17 cellular contexts compared by ENCODE assay signal in genomic region chr2:214765180-214765579, GRCh38. TPM values are rescaled to one million over a fixed set of nuclear protein-coding genes. Genes with fewer than 3 reads are reported as not detected.
DNase-seq lines count a peak whose midpoint lies in the region; ATAC-seq, FAIRE-seq and TF ChIP-seq lines count a peak whose summit lies in the region.
"Had no signal": no experiment of that assay in that cellular context is flagged by ENCODE, and none has a peak within 500 bp of the region (broad histone marks: within the 10 kb centered on the region; RNA-seq: fewer than 3 reads in every experiment).

No MANE protein-coding gene starts in this region.

- no peaks in the 10 kb centered on the region for H3K4me1 ChIP-seq in foreskin keratinocyte
- H3K4me1 ChIP-seq in right atrium auricular region = no peaks in the 10 kb centered on the region
- H3K4me1 ChIP-seq: HAP-1 had no signal

- H3K4me3 ChIP-seq in bronchial epithelial cell (ENCODE audit: low read depth, low read length) = no peak overlapping the region
- no peak overlapping the region for H3K4me3 ChIP-seq in coronary artery
- no peak overlapping the region for H3K4me3 ChIP-seq in right atrium auricular region
- H3K4me3 ChIP-seq: HAP-1 had no signal

- no peak for TF ChIP-seq CTCF in bronchial epithelial cell (IDR thresholded peaks at IDR 0.05; ENCODE audit: insufficient read depth, low read length, severe bottlenecking)
- no peak for TF ChIP-seq CTCF in foreskin keratinocyte (conservative IDR thresholded peaks at IDR 0.05)
- TF ChIP-seq CTCF in coronary artery (IDR thresholded peaks at IDR 0.05) = no peak
- TF ChIP-seq CTCF in right atrium auricular region (IDR thresholded peaks at IDR 0.05) = no peak

- H3K27me3 ChIP-seq in bronchial epithelial cell (ENCODE audit: control insufficient read depth, insufficient read depth, low read length) = no peaks in the 10 kb centered on the region
- no peaks in the 10 kb centered on the region for H3K27me3 ChIP-seq in foreskin keratinocyte
- H3K27me3 ChIP-seq in right atrium auricular region = no peaks in the 10 kb centered on the region

- no peak for FAIRE-seq in bronchial epithelial cell (lab: Jason Lieb, UNC)
- FAIRE-seq: A204.1, GM12892 had no signal

- H3K36me3 ChIP-seq in bronchial epithelial cell (ENCODE audit: control insufficient read depth, insufficient read depth, low read length) = no peaks in the 10 kb centered on the region
- peaks cover 16% of the 10 kb centered on the region for H3K36me3 ChIP-seq in right atrium auricular region

- ATAC-seq in foreskin keratinocyte (peak; percentile 95), HG02610 (IDR thresholded peaks at IDR 0.05; ENCODE audit: unreplicated experiment) (no peak)
- ATAC-seq: CD8-positive, alpha-beta T cell had no signal

- DNase-seq in Caki2 (ENCODE audit: low read depth) (peak; percentile 51), bronchial epithelial cell (ENCODE audit: low read depth) (peak; percentile 42), foreskin keratinocyte (peak; percentile 21 to 53), left kidney (ENCODE audit: low read depth, low spot score) (peak; percentile 0), coronary artery (ENCODE audit: low spot score) (no peak), midbrain (lab: John Stamatoyannopoulos, UW) (no peak), right atrium auricular region (ENCODE audit: low spot score) (no peak)
- DNase-seq: CD8-positive, alpha-beta T cell; COR-L47; DND-41; GDM1; GOT3 had no signal

- H3K9me3 ChIP-seq in right atrium auricular region = no peaks in the 10 kb centered on the region
- H3K9me3 ChIP-seq: HAP-1 had no signal

- H3K27ac ChIP-seq in foreskin keratinocyte = no peak overlapping the region
- H3K27ac ChIP-seq in coronary artery = no peak overlapping the region
- H3K27ac ChIP-seq in right atrium auricular region = no peak overlapping the region
- H3K27ac ChIP-seq: HL-60 had no signal

- in situ Hi-C loops in Caki2 (cut with HindIII; ENCODE audit: low pct_unique_long_range_greater_than_20kb, low sequenced_read_pairs) = no loop called here

RNA-seq across cellular contexts. Expression of gene BARD1, which starts 44.3 kb away (rescaled TPM):
- 13.3 and 30.6 TPM in 2 replicates for total RNA-seq in Caki2 (2014; rRNA removed; shearing (Covaris generic); ENCODE audit: low replicate concordance)
- total RNA-seq in bronchial epithelial cell = 6.8 and 9.2 TPM in 2 replicates
- total RNA-seq in foreskin keratinocyte = 21.1 TPM in 2 replicates
- 3.8 and 5.1 TPM in 2 replicates for polyA plus RNA-seq in foreskin keratinocyte
- total RNA-seq in right atrium auricular region = 10 to 100 TPM; 13.5 to 15.7 TPM

Comparison
In these comparisons a context has a peak if more than half of its experiments do, and no peak if none do; other contexts are left out.
1. DNase-seq: peak in Caki2 (single experiment), bronchial epithelial cell (single experiment), foreskin keratinocyte (2 of 2) and left kidney (single experiment); none in coronary artery (single experiment), midbrain (single experiment) and right atrium auricular region (single experiment).